Comparison of ENCODE assay signal across 8 cellular contexts in the genomic region with DNA sequence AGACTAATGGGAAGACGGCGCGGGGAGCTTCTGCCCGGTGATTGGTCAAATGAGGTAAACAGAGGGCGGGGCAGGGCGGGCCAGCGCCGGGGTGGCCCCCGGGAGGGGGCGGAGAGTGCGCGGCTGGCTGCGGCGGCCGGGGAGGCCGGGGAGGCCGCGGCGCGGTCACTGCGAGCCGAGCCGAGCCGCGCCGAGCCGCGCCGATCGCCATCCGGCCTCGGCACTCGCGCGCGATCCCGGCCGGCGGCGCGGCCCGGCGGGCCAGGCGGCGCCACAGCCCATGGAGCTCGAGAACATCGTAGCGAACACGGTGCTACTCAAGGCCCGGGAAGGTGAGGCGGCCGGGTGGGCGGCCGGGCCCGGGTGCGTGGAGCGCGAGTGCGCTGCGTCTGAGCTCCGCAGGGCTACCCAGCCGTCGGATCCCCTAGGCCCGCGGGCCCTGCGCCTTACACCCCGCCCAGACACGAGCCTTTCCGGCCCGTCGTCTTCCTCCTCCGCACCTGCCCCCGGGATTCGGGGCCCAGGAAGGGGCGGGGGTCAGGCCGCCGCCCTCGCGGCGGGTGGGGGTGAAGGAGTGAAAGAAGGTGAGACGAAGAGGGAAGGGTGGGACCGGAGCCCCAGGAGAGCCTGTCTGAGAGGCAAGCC. TPM values are rescaled to one million over a fixed set of nuclear protein-coding genes. Genes with fewer than 3 reads are reported as not detected.
A peak's percentile ranks its signal among the peaks of the same experiment; 100 is the strongest.
DNase-seq lines count a peak whose midpoint lies in the region; ATAC-seq and TF ChIP-seq lines count a peak whose summit lies in the region.

A gene (plus strand): TSS at position 111 of the 645 bp plus-strand sequence. CDS start 170 bp downstream, at position 281.

- peak within 1 kb of the TSS; percentile 92 for H3K9ac ChIP-seq in smooth muscle cell (ENCODE audit: low read depth)

- peak within 1 kb of the TSS; percentile 86 for H3K4me3 ChIP-seq in AG09309 (ENCODE audit: control insufficient read depth, low read depth, low read length)
- peak within 1 kb of the TSS; percentile 35 to 59 for H3K4me3 ChIP-seq in body of pancreas
- H3K4me3 ChIP-seq in iPS-18c (ENCODE audit: insufficient read depth, low read depth, low read length): peak within 1 kb of the TSS; percentile 78
- peak within 1 kb of the TSS; percentile 83 for H3K4me3 ChIP-seq in smooth muscle cell

- peak in 1 of 3 donors; percentile 5 for TF ChIP-seq POLR2A in body of pancreas (IDR thresholded peaks at IDR 0.05)

- peak within 1 kb of the TSS; percentile 73 for H2AFZ ChIP-seq in smooth muscle cell (ENCODE audit: low read depth)

- ATAC-seq in GM19023 (IDR thresholded peaks at IDR 0.05; ENCODE audit: unreplicated experiment) (peak; percentile 5), HG03342 (IDR thresholded peaks at IDR 0.05; ENCODE audit: unreplicated experiment) (peak; percentile 11), T-helper 17 cell (peak; percentile 5), body of pancreas (peak; percentile 7)

- WGBS in body of pancreas, 2 donors: 0 to 3% methylated on average over 29 to 57 of the region's 82 CpGs
- WGBS in smooth muscle cell (ENCODE audit: low lambda C conversion rate): under 1% methylated on average over 59 of the region's 82 CpGs

- peaks cover 42% of the 10 kb centered on the region for H3K4me1 Mint-ChIP-seq in T-helper 17 cell

- H3K27me3 Mint-ChIP-seq in T-helper 17 cell: no peaks in the 10 kb centered on the region

- H3K79me2 ChIP-seq in smooth muscle cell (ENCODE audit: low read depth): peaks cover 15% of the 10 kb centered on the region

- DNase-seq in AG09309 (ENCODE audit: low read depth) (no peak), T-helper 17 cell (peak; percentile 50 to 64 (median 60)), body of pancreas (peak; percentile 53 to 57 (median 56)), smooth muscle cell (lab: John Stamatoyannopoulos, UW; ENCODE audit: unreplicated experiment) (no peak), T1000 (lab: John Stamatoyannopoulos, UW) (no peak)

- intact Hi-C loops in body of pancreas (cut with DNase I): no loop called here

- no peaks in the 10 kb centered on the region for H3K36me3 ChIP-seq in body of pancreas (replicated peaks in 1 of 2; ENCODE audit: insufficient read depth in 1 of 2, low read depth in 2 of 2)
- no peaks in the 10 kb centered on the region for H3K36me3 ChIP-seq in smooth muscle cell (ENCODE audit: low read depth)

- H3K4me1 ChIP-seq in body of pancreas: peaks cover 23% of the 10 kb centered on the region
- H3K4me1 ChIP-seq in smooth muscle cell (ENCODE audit: low read depth): peaks cover 11% of the 10 kb centered on the region

- peaks cover 5% of the 10 kb centered on the region for H3K36me3 Mint-ChIP-seq in T-helper 17 cell (ENCODE audit: low read depth)

- TF ChIP-seq CTCF in AG09309 (IDR thresholded peaks at IDR 0.05; ENCODE audit: control insufficient read depth, insufficient read depth, low read depth, low read length, missing control alignments) (no peak), body of pancreas (IDR thresholded peaks at IDR 0.05) (peak in 2 of 7 experiments; percentile 4 to 8), smooth muscle cell (IDR thresholded peaks at IDR 0.05; ENCODE audit: borderline replicate concordance, insufficient read depth, poor library complexity, severe bottlenecking) (no peak)

- peak within 1 kb of the TSS; percentile 99 for H3K4me3 Mint-ChIP-seq in T-helper 17 cell

- peaks cover 22% of the 10 kb centered on the region for H4K20me1 ChIP-seq in smooth muscle cell (ENCODE audit: low read depth)

- H3K27me3 ChIP-seq in body of pancreas: no peaks in the 10 kb centered on the region
- no peaks in the 10 kb centered on the region for H3K27me3 ChIP-seq in smooth muscle cell (ENCODE audit: low read depth)

- H3K9me3 ChIP-seq in T-helper 17 cell (ENCODE audit: control insufficient read depth, low read length, poor library complexity, severe bottlenecking) (no peaks in the 10 kb centered on the region), body of pancreas (no peaks in the 10 kb centered on the region), iPS-18c (ENCODE audit: control insufficient read depth, insufficient read depth, low read length) (no peaks in the 10 kb centered on the region), smooth muscle cell (replicated peaks; ENCODE audit: low read depth) (no peaks in the 10 kb centered on the region)

- H3F3A ChIP-seq in smooth muscle cell (ENCODE audit: low read depth): no peaks in the 10 kb centered on the region

- peak within 1 kb of the TSS; percentile 98 for H3K27ac Mint-ChIP-seq in T-helper 17 cell

- H3K4me2 ChIP-seq in smooth muscle cell: peak within 1 kb of the TSS; percentile 97

- H3K27ac ChIP-seq in body of pancreas (peak within 1 kb of the TSS; percentile 81 to 96 (median 93)), smooth muscle cell (ENCODE audit: low read depth) (peak within 1 kb of the TSS; percentile 94)

RNA-seq across cellular contexts. Expression of the gene that starts here (rescaled TPM):
- total RNA-seq in T-helper 17 cell (100 to 1,000 TPM; 178 to 232 TPM), body of pancreas (10 to 100 TPM; 13.7 to 20.8 TPM), smooth muscle cell (13.3 and 20.8 TPM in 2 replicates)
- 28.5 and 33.8 TPM in 2 replicates for polyA plus RNA-seq in smooth muscle cell

Comparison
In these comparisons a context has a peak if more than half of its experiments do, and no peak if none do; other contexts are left out.
1. DNase-seq: peak in T-helper 17 cell (3 of 3) and body of pancreas (4 of 4); none in AG09309 (single experiment), smooth muscle cell (single experiment) and T1000 (single experiment).
2. Peak in every context shown above with its lines, with median percentiles within 50 percentile points of each other: H3K4me3 ChIP-seq and ATAC-seq.